7 cellular contexts compared by ENCODE assay signal in genomic region chr5:132466453-132467291, GRCh38. TPM values are rescaled to one million over a fixed set of nuclear protein-coding genes. Genes with fewer than 3 reads are reported as not detected.
DNase-seq lines count a peak whose midpoint lies in the region; ATAC-seq and TF ChIP-seq lines count a peak whose summit lies in the region.

No MANE protein-coding gene starts in this region.

- intact Hi-C loops in adrenal gland (cut with DNase I) = no loop called here

- H3K4me1 ChIP-seq in adrenal gland (replicated peaks in 1 of 2) = peaks cover 8 to 44% of the 10 kb centered on the region in 2 donors
- H3K4me1 ChIP-seq in lung (ENCODE audit: control insufficient read depth in 2 of 2, insufficient read depth in 2 of 2, low read length in 2 of 2) = peaks cover 0 to 32% of the 10 kb centered on the region in 2 donors

- H3K4me1 Mint-ChIP-seq in nephron progenitor cell = peaks cover 36% of the 10 kb centered on the region

- no peaks in the 10 kb centered on the region for H3K36me3 Mint-ChIP-seq in nephron progenitor cell (ENCODE audit: low read depth)

- peaks cover 11% of the 10 kb centered on the region for H3K9me3 Mint-ChIP-seq in nephron progenitor cell

- H3K27me3 Mint-ChIP-seq in nephron progenitor cell (ENCODE audit: low read depth, poor library complexity) = peaks cover 7% of the 10 kb centered on the region

- no peak overlapping the region for H3K4me3 Mint-ChIP-seq in nephron progenitor cell

- peak; percentile 95 for DNase-seq in OCI-M1 (lab: John Stamatoyannopoulos, UW)
- DNase-seq in adrenal gland = peak; percentile 34 to 80 (median 68)
- peak; percentile 62 for DNase-seq in lung (ENCODE audit: low spot score)
- DNase-seq in nephron progenitor cell = no peak
- no peak for DNase-seq in MG63

- TF ChIP-seq POLR2A in adrenal gland (IDR thresholded peaks at IDR 0.05) = no peak

- ATAC-seq in GM18867 (IDR thresholded peaks at IDR 0.05; ENCODE audit: unreplicated experiment) (peak; percentile 75), HG02870 (IDR thresholded peaks at IDR 0.05; ENCODE audit: unreplicated experiment) (peak; percentile 71), lung (ENCODE audit: insufficient read depth, low FRiP score) (peak; percentile 71)

- WGBS in adrenal gland, 4 donors = 32 to 47% (median 40%) methylated on average over 9 to 18 of the region's 18 CpGs
- WGBS in lung, 2 donors = 20 to 36% methylated on average over 18 of the region's 18 CpGs

- TF ChIP-seq CTCF in adrenal gland (IDR thresholded peaks at IDR 0.05) (no peak), lung (IDR thresholded peaks at IDR 0.05; ENCODE audit: control extremely low read depth, extremely low read depth) (no peak), nephron progenitor cell (IDR thresholded peaks at IDR 0.05) (no peak)

- H3K4me3 ChIP-seq in adrenal gland (no peak overlapping the region), lung (no peak overlapping the region), MG63 (no peak overlapping the region)

- H3K27me3 ChIP-seq in adrenal gland = no peaks in the 10 kb centered on the region
- no peaks in the 10 kb centered on the region for H3K27me3 ChIP-seq in lung (ENCODE audit: control insufficient read depth, insufficient read depth)
- H3K27me3 ChIP-seq in MG63 = no peaks in the 10 kb centered on the region

- H3K27ac Mint-ChIP-seq in nephron progenitor cell = no peak overlapping the region

- H3K36me3 ChIP-seq in adrenal gland (replicated peaks in 1 of 2) = no peaks in the 10 kb centered on the region
- peaks cover 0 to 4% of the 10 kb centered on the region in 2 donors for H3K36me3 ChIP-seq in lung (ENCODE audit: control insufficient read depth in 2 of 2, insufficient read depth in 2 of 2, low read length in 2 of 2)
- H3K36me3 ChIP-seq in MG63 = peaks cover 13% of the 10 kb centered on the region

- no peaks in the 10 kb centered on the region for H3K9me3 ChIP-seq in adrenal gland (replicated peaks in 1 of 3)
- H3K9me3 ChIP-seq in lung (ENCODE audit: control insufficient read depth in 2 of 2, insufficient read depth in 1 of 2, low read length in 1 of 2) = no peaks in the 10 kb centered on the region
- H3K9me3 ChIP-seq in MG63 = peaks cover 4% of the 10 kb centered on the region; the same call in 1 of the 2 replicates

- H3K27ac ChIP-seq in adrenal gland (peak overlapping the region in 2 of 5 donors; percentile 61 to 68), lung (ENCODE audit: low read depth in 1 of 2, low read length in 1 of 2) (peak overlapping the region; percentile 10 to 84)

RNA-seq across cellular contexts. Expression of gene IRF1, which starts 23.9 kb away (rescaled TPM):
- total RNA-seq in adrenal gland (100 to 1,000 TPM in 1 of 8 donors, 10 to 100 TPM in 7; 12.0 to 116 (median 25.5) TPM), lung (10 to 100 TPM; 53.8 to 83.2 TPM)
- polyA plus RNA-seq in adrenal gland (10 to 100 TPM in 2 of 3 donors, 1 to 10 TPM in 1; 9.0 to 20.0 (median 10.7) TPM), lung (100 to 1,000 TPM in 1 of 2 donors, 10 to 100 TPM in 1; 32.9 to 141 TPM)
- total RNA-seq in MG63 (2014; rRNA removed; shearing (Covaris generic); ENCODE audit: low replicate concordance) = 14.2 and 34.7 TPM in 2 replicates

Comparison
In these comparisons a context has a peak if more than half of its experiments do, and no peak if none do; other contexts are left out.
1. DNase-seq: peak in OCI-M1 (single experiment), adrenal gland (7 of 7) and lung (single experiment); none in nephron progenitor cell (single experiment) and MG63 (single experiment).
2. Peak in every context shown above with its lines, with median percentiles within 50 percentile points of each other: ATAC-seq.